8 cellular contexts compared by ENCODE assay signal in the genomic region with DNA sequence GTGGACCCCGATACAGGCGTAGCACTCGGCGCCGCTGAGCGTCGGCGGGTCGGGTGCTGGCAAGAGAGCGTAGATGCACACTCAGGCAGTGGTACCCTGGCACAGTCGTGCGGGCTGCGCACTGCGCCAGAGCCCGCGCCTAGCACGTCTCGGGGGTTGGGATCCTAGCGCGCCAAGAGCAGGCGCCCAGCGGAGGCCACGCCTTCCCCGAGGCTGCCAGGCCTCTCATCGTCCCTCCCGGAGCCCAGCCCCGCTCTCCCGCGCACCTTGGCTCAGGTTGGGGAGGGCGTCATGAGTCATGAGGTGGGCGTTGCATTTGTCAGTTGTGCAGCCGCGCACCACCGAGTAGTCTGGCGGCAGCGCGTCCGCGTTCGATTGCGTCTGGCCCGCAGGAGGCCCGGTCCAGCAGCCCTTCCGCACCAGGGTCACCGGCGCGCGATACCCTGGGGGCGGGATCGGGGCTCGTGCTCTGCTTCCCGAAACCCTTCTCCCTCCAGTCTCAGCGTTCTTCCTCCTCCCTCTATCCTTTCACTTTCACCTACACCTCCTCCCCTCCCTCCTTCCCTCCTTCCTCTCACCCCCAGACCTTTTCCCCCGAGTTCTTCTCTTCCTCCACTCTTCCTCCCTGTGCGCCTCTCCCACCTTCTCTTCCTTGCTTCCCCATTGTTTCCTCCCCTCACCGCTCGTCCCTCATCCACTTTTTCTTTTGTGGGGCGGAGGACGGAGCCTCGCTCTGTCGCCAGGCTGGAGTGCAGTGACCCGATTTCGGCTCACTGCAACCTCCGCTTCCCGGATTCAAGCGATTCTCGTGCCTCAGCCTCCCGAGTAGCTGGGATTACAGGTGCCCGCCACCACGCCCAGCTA. TPM values are rescaled to one million over a fixed set of nuclear protein-coding genes. Genes with fewer than 3 reads are reported as not detected.
DNase-seq lines count a peak whose midpoint lies in the region; ATAC-seq, FAIRE-seq and TF ChIP-seq lines count a peak whose summit lies in the region.

No MANE protein-coding gene starts in this region.

- intact Hi-C loops in mammary epithelial cell (cut with micrococcal nuclease) (no loop called here), left lung (cut with DNase I) (no loop called here)

- TF ChIP-seq CTCF in 22Rv1 (IDR thresholded peaks at IDR 0.05) (no peak), WERI-Rb-1 (IDR thresholded peaks at IDR 0.05; ENCODE audit: low read depth, low read length) (no peak), mammary epithelial cell (conservative IDR thresholded peaks at IDR 0.05 in 1 of 2, IDR thresholded peaks at IDR 0.05 in 1 of 2; ENCODE audit: extremely low read depth in 1 of 2, insufficient read depth in 1 of 2, low read depth in 1 of 2, low read length in 2 of 2) (no peak), left lung (IDR thresholded peaks at IDR 0.05) (no peak)

- WGBS in mammary epithelial cell (ENCODE audit: low coverage, missing lambda C conversion rate) = 5% methylated on average over 31 of the region's 70 CpGs

- H3K36me3 ChIP-seq in WERI-Rb-1 (no peaks in the 10 kb centered on the region), mammary epithelial cell (ENCODE audit: insufficient read depth, low read length) (no peaks in the 10 kb centered on the region), left lung (no peaks in the 10 kb centered on the region)

- in situ Hi-C loops in mammary epithelial cell (cut with MboI; ENCODE audit: low sequenced_read_pairs in 2 of 2) = no loop called here

- BruUV-seq in mammary epithelial cell (replicated peaks; lab: Mats Ljungman, UMichigan) = no TSS peak

- peaks cover 14% of the 10 kb centered on the region for H3K4me1 ChIP-seq in mammary epithelial cell (ENCODE audit: insufficient read depth, low read length)
- H3K4me1 ChIP-seq in left lung = peaks cover 0 to 15% of the 10 kb centered on the region in 2 donors

- CTCF ChIA-PET in mammary epithelial cell (lab: Charles Lee; ENCODE audit: low non-redundant PET) = no interaction called here
- CTCF ChIA-PET in HEK293T (lab: Yijun Ruan, JAX) = no interaction called here

- no peaks in the 10 kb centered on the region for H4K20me1 ChIP-seq in mammary epithelial cell (ENCODE audit: insufficient read depth, low read length)

- dilution Hi-C loops in mammary epithelial cell (cut with HindIII; ENCODE audit: low sequenced_read_pairs) = no loop called here

- peak overlapping the region; percentile 94 for H3K4me2 ChIP-seq in mammary epithelial cell (ENCODE audit: insufficient read depth, low read depth, low read length)

- DNase-seq in HTR-8/SVneo (ENCODE audit: insufficient read length, low spot score) = peak; percentile 41
- peak; percentile 51 for DNase-seq in WERI-Rb-1
- peak; percentile 90 for DNase-seq in mammary epithelial cell
- DNase-seq in left lung = peak; percentile 66 to 86
- DNase-seq in stimulated activated CD4-positive, alpha-beta T cell treated with anti-CD3 and anti-CD28 coated beads, Interleukin-4, amount 100 ng/mL, for 24 hours = peak; percentile 73
- no peak for DNase-seq in NCI-H1694 treated with DMSO at 0.1 percent for 48 hours (lab: John Stamatoyannopoulos, UW)
- no peak for DNase-seq in HEK293T (ENCODE audit: extremely low spot score)

- POLR2A ChIA-PET in HEK293T (lab: Yijun Ruan, JAX) = interaction anchor here (0.8 kb wide), 1 partner anchor 28 kb away, joined by 3 read pairs; a partner anchor contains a TSS

- no peaks in the 10 kb centered on the region for H3K27me3 ChIP-seq in WERI-Rb-1 (ENCODE audit: insufficient read depth, low read depth, severe bottlenecking)
- H3K27me3 ChIP-seq in mammary epithelial cell (ENCODE audit: insufficient read depth, low read length) = no peaks in the 10 kb centered on the region
- peaks cover 0 to 19% of the 10 kb centered on the region in 2 donors for H3K27me3 ChIP-seq in left lung

- H3K4me3 ChIP-seq in WERI-Rb-1 (ENCODE audit: low read depth, low read length) = peak overlapping the region; percentile 45
- H3K4me3 ChIP-seq in mammary epithelial cell (replicated peaks in 1 of 3; ENCODE audit: insufficient read depth in 1 of 3, low read depth in 2 of 3, low read length in 3 of 3) = peak overlapping the region; percentile 28 to 65 (median 55)
- peak overlapping the region; percentile 35 to 52 for H3K4me3 ChIP-seq in left lung

- peak; percentile 95 for ATAC-seq in left lung

- peak overlapping the region; percentile 90 for H2AFZ ChIP-seq in mammary epithelial cell (ENCODE audit: low read depth, low read length)

- H3K27ac ChIP-seq in 22Rv1 (peak overlapping the region; percentile 42), WERI-Rb-1 (no peak overlapping the region), mammary epithelial cell (ENCODE audit: insufficient read depth, low read depth, low read length) (peak overlapping the region; percentile 13), left lung (peak overlapping the region in 1 of 2 donors; percentile 48)

- no peaks in the 10 kb centered on the region for H3K79me2 ChIP-seq in mammary epithelial cell (ENCODE audit: insufficient read depth, low read length)

- peaks cover 3% of the 10 kb centered on the region for H3K9me3 ChIP-seq in WERI-Rb-1 (ENCODE audit: severe bottlenecking)
- H3K9me3 ChIP-seq in mammary epithelial cell (replicated peaks; ENCODE audit: insufficient read depth, low read length) = no peaks in the 10 kb centered on the region
- H3K9me3 ChIP-seq in left lung = no peaks in the 10 kb centered on the region

- peak overlapping the region; percentile 24 for H3K9ac ChIP-seq in mammary epithelial cell (ENCODE audit: insufficient read depth, low read length)

- peak; percentile 96 for FAIRE-seq in HTR-8/SVneo (lab: Jason Lieb, UNC)

TF ChIP-seq in HEK293T, 16 proteins besides CTCF, POLR2A, EP300 and RAD21:
- TF ChIP-seq, protein P1, sequence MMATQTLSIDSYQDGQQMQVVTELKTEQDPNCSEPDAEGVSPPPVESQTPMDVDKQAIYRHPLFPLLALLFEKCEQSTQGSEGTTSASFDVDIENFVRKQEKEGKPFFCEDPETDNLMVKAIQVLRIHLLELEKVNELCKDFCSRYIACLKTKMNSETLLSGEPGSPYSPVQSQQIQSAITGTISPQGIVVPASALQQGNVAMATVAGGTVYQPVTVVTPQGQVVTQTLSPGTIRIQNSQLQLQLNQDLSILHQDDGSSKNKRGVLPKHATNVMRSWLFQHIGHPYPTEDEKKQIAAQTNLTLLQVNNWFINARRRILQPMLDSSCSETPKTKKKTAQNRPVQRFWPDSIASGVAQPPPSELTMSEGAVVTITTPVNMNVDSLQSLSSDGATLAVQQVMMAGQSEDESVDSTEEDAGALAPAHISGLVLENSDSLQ (IDR thresholded peaks at IDR 0.05) = no peak
- TF ChIP-seq FOXA1 (IDR thresholded peaks at IDR 0.05) (no peak), FOXM1 (IDR thresholded peaks at IDR 0.05; ENCODE audit: borderline replicate concordance) (no peak), SP1 (IDR thresholded peaks at IDR 0.05) (no peak), LEF1 (IDR thresholded peaks at IDR 0.05; ENCODE audit: borderline replicate concordance) (no peak), NFRKB (IDR thresholded peaks at IDR 0.05) (no peak), ZNF384 (IDR thresholded peaks at IDR 0.05) (no peak), BHLHE40 (IDR thresholded peaks at IDR 0.05; ENCODE audit: borderline replicate concordance) (no peak), TARDBP (IDR thresholded peaks at IDR 0.05) (no peak), HDGF (IDR thresholded peaks at IDR 0.05; ENCODE audit: borderline replicate concordance) (no peak), L3MBTL2 (conservative IDR thresholded peaks at IDR 0.05) (no peak), FOXK2 (IDR thresholded peaks at IDR 0.05) (no peak), ELF4 (IDR thresholded peaks at IDR 0.05) (no peak), SUZ12 (IDR thresholded peaks at IDR 0.05) (no peak), ARNT (IDR thresholded peaks at IDR 0.05) (no peak)

RNA-seq across cellular contexts. Expression of a gene that starts 3.5 kb away (rescaled TPM):
- total RNA-seq in mammary epithelial cell (1 to 10 TPM; 2.2 to 6.1 TPM), left lung (1 to 10 TPM; 2.2 to 6.3 TPM)
- polyA plus RNA-seq in mammary epithelial cell = 13.0 TPM
- polyA minus RNA-seq in mammary epithelial cell = 20.4 TPM

RNA-seq across cellular contexts. Expression of a gene that starts 18.0 kb away (rescaled TPM):
- 100 to 1,000 TPM; 104 to 111 TPM for total RNA-seq in mammary epithelial cell
- polyA plus RNA-seq in mammary epithelial cell = 163 TPM
- 112 TPM for polyA minus RNA-seq in mammary epithelial cell
- 10 to 100 TPM in 1 of 2 donors, 1 to 10 TPM in 1; 9.6 to 21.5 TPM for total RNA-seq in left lung

RNA-seq across cellular contexts. Expression of a gene that starts 28.3 kb away (rescaled TPM):
- total RNA-seq in mammary epithelial cell (10 to 100 TPM; 10.8 to 13.2 TPM), left lung (10 to 100 TPM in 1 of 2 donors, 1 to 10 TPM in 1; 8.1 to 10.4 TPM)
- polyA plus RNA-seq in mammary epithelial cell = 2.0 TPM
- 0.98 TPM for polyA minus RNA-seq in mammary epithelial cell

RNA-seq across cellular contexts. Expression of a gene that starts 44.0 kb away (rescaled TPM):
- total RNA-seq in mammary epithelial cell (10 to 100 TPM in 1 of 2 donors, 1 to 10 TPM in 1; 7.5 to 62.7 TPM), left lung (10 to 100 TPM; 40.9 to 49.6 TPM)
- 19.3 TPM for polyA plus RNA-seq in mammary epithelial cell
- polyA minus RNA-seq in mammary epithelial cell = 46.8 TPM

Comparison
In these comparisons a context has a peak if more than half of its experiments do, and no peak if none do; other contexts are left out.
1. DNase-seq: peak in HTR-8/SVneo (single experiment), WERI-Rb-1 (single experiment), mammary epithelial cell (single experiment), left lung (2 of 2) and stimulated activated CD4-positive, alpha-beta T cell treated with anti-CD3 and anti-CD28 coated beads, Interleukin-4, amount 100 ng/mL, for 24 hours (single experiment); none in NCI-H1694 treated with DMSO at 0.1 percent for 48 hours (single experiment) and HEK293T (single experiment).
2. RNA of a gene that starts 18.0 kb away (total RNA-seq): 104 to 111 TPM in mammary epithelial cell; 9.6 to 21.5 TPM in left lung; every median in the first group is over 4 times any median in the second.
3. Peak in every context shown above with its lines, with median percentiles within 50 percentile points of each other: H3K4me3 ChIP-seq.